In the genomic region with DNA sequence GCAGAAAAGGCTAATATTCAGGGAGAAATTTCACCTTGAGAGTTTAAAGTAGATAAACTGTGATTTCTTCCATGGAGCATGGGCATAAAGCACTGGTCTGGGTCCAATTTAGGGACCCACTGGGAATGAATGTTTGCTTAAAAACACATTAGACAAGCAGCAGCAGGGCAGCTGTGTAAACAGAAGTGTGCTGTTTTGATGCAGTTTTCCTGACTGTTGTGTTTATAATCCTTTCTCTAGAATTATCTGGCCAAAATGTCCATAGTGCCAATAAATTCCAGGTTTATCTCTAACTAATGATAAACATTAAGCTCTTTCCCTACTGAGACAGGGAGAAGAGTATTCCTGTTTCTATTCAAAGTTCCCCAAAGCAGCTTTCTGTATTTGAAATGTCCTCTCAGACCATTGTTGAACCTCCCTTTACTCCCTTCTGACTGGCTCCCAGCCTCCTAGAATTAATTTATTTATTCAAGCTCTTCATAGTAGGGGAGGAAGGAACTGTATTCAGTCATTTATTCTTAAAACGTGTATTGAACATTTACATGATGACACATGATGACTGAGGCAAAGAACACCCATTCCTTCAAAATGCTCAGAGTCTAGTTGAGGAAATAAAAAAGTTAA, we compare ENCODE assay signal across 8 cellular contexts. TPM values are rescaled to one million over a fixed set of nuclear protein-coding genes. Genes with fewer than 3 reads are reported as not detected.
A peak's percentile ranks its signal among the peaks of the same experiment; 100 is the strongest.
DNase-seq lines count a peak whose midpoint lies in the region; FAIRE-seq and TF ChIP-seq lines count a peak whose summit lies in the region.

No MANE protein-coding gene starts in this region.

- H3K4me1 ChIP-seq in esophagus squamous epithelium: peaks cover 11 to 34% (median 26%) of the 10 kb centered on the region in 3 donors
- H3K4me1 ChIP-seq in MM.1S (ENCODE audit: low read length): no peaks in the 10 kb centered on the region

- 7 to 14% methylated on average over 1 of the region's 1 CpG for WGBS in esophagus squamous epithelium, 2 donors

- no peak overlapping the region for H3K4me2 ChIP-seq in MM.1S (ENCODE audit: low read depth, low read length)

- H3K27ac ChIP-seq in esophagus squamous epithelium (peak overlapping the region; percentile 55 to 88 (median 81)), MM.1S (ENCODE audit: low read length) (no peak overlapping the region)

- H3K4me3 ChIP-seq in esophagus squamous epithelium (peak overlapping the region in 1 of 4 donors; percentile 11), MM.1S (ENCODE audit: low read length) (no peak overlapping the region)

- no peaks in the 10 kb centered on the region for H3K36me3 ChIP-seq in esophagus squamous epithelium
- no peaks in the 10 kb centered on the region for H3K36me3 ChIP-seq in MM.1S (replicated peaks; ENCODE audit: insufficient read depth, low read length)

- no peak overlapping the region for H2AFZ ChIP-seq in MM.1S (ENCODE audit: low read length)

- TF ChIP-seq CTCF in esophagus squamous epithelium (IDR thresholded peaks at IDR 0.05): no peak
- no peak for TF ChIP-seq CTCF in MM.1S (IDR thresholded peaks at IDR 0.05; ENCODE audit: low read length)

- H3K9me2 ChIP-seq in MM.1S (replicated peaks; ENCODE audit: insufficient read depth, low read length): no peaks in the 10 kb centered on the region

- no peak overlapping the region for H3K9ac ChIP-seq in MM.1S (ENCODE audit: low read length)

- H3K9me3 ChIP-seq in esophagus squamous epithelium: no peaks in the 10 kb centered on the region
- no peaks in the 10 kb centered on the region for H3K9me3 ChIP-seq in MM.1S (replicated peaks; ENCODE audit: insufficient read depth, low read length)

- no peak for TF ChIP-seq POLR2A in esophagus squamous epithelium (IDR thresholded peaks at IDR 0.05)

- no peaks in the 10 kb centered on the region for H3K27me3 ChIP-seq in esophagus squamous epithelium
- no peaks in the 10 kb centered on the region for H3K27me3 ChIP-seq in MM.1S (replicated peaks; ENCODE audit: insufficient read depth, low read length)

- no peak for FAIRE-seq in frontal cortex (lab: Jason Lieb, UNC)

- H4K20me1 ChIP-seq in MM.1S (ENCODE audit: insufficient read depth, low read length): no peaks in the 10 kb centered on the region

- H3F3A ChIP-seq in MM.1S (ENCODE audit: insufficient read depth, low read length): no peaks in the 10 kb centered on the region

- DNase-seq in DMS153 treated with DMSO at 0.1 percent for 48 hours (lab: John Stamatoyannopoulos, UW; ENCODE audit: unreplicated experiment) (peak; percentile 87), NCI-H748 treated with DMSO at 0.1 percent for 48 hours (lab: John Stamatoyannopoulos, UW) (peak; percentile 78), esophagus squamous epithelium (lab: John Stamatoyannopoulos, UW) (no peak), pons (ENCODE audit: low spot score) (peak; percentile 15), MM.1S (no peak), frontal cortex (ENCODE audit: low spot score in 2 of 2) (no peak), head of caudate nucleus (no peak), NCI-H82 (lab: John Stamatoyannopoulos, UW) (no peak)

- intact Hi-C loops in esophagus squamous epithelium (cut with DNase I) (no loop called here), head of caudate nucleus (cut with DNase I) (no loop called here)

- no peaks in the 10 kb centered on the region for H3K79me2 ChIP-seq in MM.1S (ENCODE audit: low read length)

RNA-seq across cellular contexts. Expression of gene TM4SF18, which starts 7.0 kb away (rescaled TPM):
- total RNA-seq in esophagus squamous epithelium (1 to 10 TPM in 3 of 4 donors, under 1 TPM in 1; 0.95 to 5.7 (median 1.6) TPM), frontal cortex (3.7 TPM)

RNA-seq across cellular contexts. Expression of gene TM4SF1, which starts 37.0 kb away (rescaled TPM):
- 100 to 1,000 TPM; 153 to 290 (median 169) TPM for total RNA-seq in esophagus squamous epithelium
- total RNA-seq in frontal cortex: 15.1 TPM

Comparison
In these comparisons a context has a peak if more than half of its experiments do, and no peak if none do; other contexts are left out.
1. DNase-seq: peak in DMS153 treated with DMSO at 0.1 percent for 48 hours (single experiment), NCI-H748 treated with DMSO at 0.1 percent for 48 hours (single experiment) and pons (single experiment); none in esophagus squamous epithelium (single experiment), MM.1S (single experiment), frontal cortex (0 of 2), head of caudate nucleus (0 of 42) and NCI-H82 (single experiment).